ENCODE assay signal across 10 cellular contexts in genomic region chr19:48487944-48488343, GRCh38. TPM values are rescaled to one million over a fixed set of nuclear protein-coding genes. Genes with fewer than 3 reads are reported as not detected.
DNase-seq lines count a peak whose midpoint lies in the region; ATAC-seq, FAIRE-seq and TF ChIP-seq lines count a peak whose summit lies in the region.
"Had no signal": no experiment of that assay in that cellular context is flagged by ENCODE, and none has a peak within 500 bp of the region (broad histone marks: within the 10 kb centered on the region; RNA-seq: fewer than 3 reads in every experiment).

No MANE protein-coding gene starts in this region.

- H3K4me3 ChIP-seq in fibroblast of pulmonary artery (replicated peaks; ENCODE audit: low read depth, low read length) (no peak overlapping the region), parathyroid adenoma (ENCODE audit: low read depth, low read length) (no peak overlapping the region)

- H3K9me3 Mint-ChIP-seq in T-cell, result no peaks in the 10 kb centered on the region
- H3K9me3 Mint-ChIP-seq: activated CD4-positive, alpha-beta T cell treated with anti-CD3 and anti-CD28 coated beads, Interleukin-2, amount 10 ng/mL, durations not matched to agents 24 days and 14 days had no signal

- CTCF ChIA-PET in T-cell (lab: Charles Lee), result interaction anchor here (0.6 to 1.6 kb wide), 3 partner anchors 96 to 1007 kb away, joined by 3 to 6 read pairs (median 5); no protein-coding TSS in a partner anchor

- peaks cover 21 to 29% (median 23%) of the 10 kb centered on the region in 3 donors for H3K4me1 Mint-ChIP-seq in T-cell

- no peak for ATAC-seq in T-cell (replicated peaks in 1 of 4)
- ATAC-seq in GM18502 (IDR thresholded peaks at IDR 0.05; ENCODE audit: poor library complexity, unreplicated experiment), result no peak

- no peaks in the 10 kb centered on the region for H3K36me3 Mint-ChIP-seq in T-cell

- no peaks in the 10 kb centered on the region for H3K79me2 ChIP-seq in parathyroid adenoma

- no peak for FAIRE-seq in frontal cortex (lab: Jason Lieb, UNC)

- H2AFZ ChIP-seq in parathyroid adenoma, result no peak overlapping the region

- peaks cover 9% of the 10 kb centered on the region for H3K4me1 ChIP-seq in parathyroid adenoma

- H3K9ac ChIP-seq in parathyroid adenoma, result no peak overlapping the region

- H3K9me3 ChIP-seq in parathyroid adenoma (ENCODE audit: control insufficient read depth, low read length), result no peaks in the 10 kb centered on the region

- H3K36me3 ChIP-seq in parathyroid adenoma (ENCODE audit: control insufficient read depth, insufficient read depth, low read length), result no peaks in the 10 kb centered on the region

- peak overlapping the region; percentile 50 for H3K4me2 ChIP-seq in parathyroid adenoma (ENCODE audit: low read length)

- TF ChIP-seq CTCF in fibroblast of pulmonary artery (IDR thresholded peaks at IDR 0.05; ENCODE audit: low read length, missing control alignments) (no peak), parathyroid adenoma (IDR thresholded peaks at IDR 0.05) (no peak)

- peak overlapping the region; percentile 40 for H3K27ac ChIP-seq in parathyroid adenoma

- no peak overlapping the region for H3K4me3 Mint-ChIP-seq in T-cell
- H3K4me3 Mint-ChIP-seq: activated CD4-positive, alpha-beta T cell treated with anti-CD3 and anti-CD28 coated beads, Interleukin-2, amount 10 ng/mL, durations not matched to agents 24 days and 14 days had no signal

- POLR2A ChIA-PET in T-cell (lab: Charles Lee), result interaction anchor here in 1 of 2 donors (0.7 kb wide), 1 partner anchor 40 kb away, joined by 3 read pairs; no protein-coding TSS in a partner anchor

- H3K27ac Mint-ChIP-seq in T-cell, result no peak overlapping the region
- H3K27ac Mint-ChIP-seq: activated CD4-positive, alpha-beta T cell treated with anti-CD3 and anti-CD28 coated beads, Interleukin-2, amount 10 ng/mL, durations not matched to agents 24 days and 14 days had no signal

- peaks cover 6 to 11% of the 10 kb centered on the region in 2 donors for H3K27me3 Mint-ChIP-seq in T-cell

- H3K27me3 ChIP-seq in parathyroid adenoma (ENCODE audit: control insufficient read depth, insufficient read depth, low read length), result no peaks in the 10 kb centered on the region

- DNase-seq in Daoy (ENCODE audit: low read depth), result peak; percentile 96
- peak; percentile 74 for DNase-seq in RPMI8226
- DNase-seq in fibroblast of pulmonary artery (ENCODE audit: low read depth), result peak; percentile 60
- no peak for DNase-seq in T-cell
- no peak for DNase-seq in putamen (ENCODE audit: low spot score)
- DNase-seq in frontal cortex (ENCODE audit: low spot score in 2 of 2), result no peak
- DNase-seq: activated CD4-positive, alpha-beta T cell treated with anti-CD3 and anti-CD28 coated beads, Interleukin-2, amount 10 ng/mL, durations not matched to agents 24 days and 14 days; NCI-H1930 had no signal

RNA-seq across cellular contexts. Expression of gene CYTH2, which starts 18.8 kb away (rescaled TPM):
- 43.3 and 93.8 TPM in 2 replicates for total RNA-seq in Daoy (2014; rRNA removed; shearing (Covaris generic))
- 10 to 100 TPM; 37.8 to 81.5 (median 70.6) TPM for total RNA-seq in T-cell
- 78.3 TPM for total RNA-seq in frontal cortex

RNA-seq across cellular contexts. Expression of gene LMTK3, which starts 23.7 kb away (rescaled TPM):
- under 0.01 TPM in 1 of 2 replicates, not detected in the other for total RNA-seq in Daoy (2014; rRNA removed; shearing (Covaris generic))
- total RNA-seq in T-cell (10 to 100 TPM; 17.5 to 28.2 (median 23.5) TPM), frontal cortex (10.6 TPM)

RNA-seq across cellular contexts. Expression of gene KCNJ14, which starts 32.6 kb away (rescaled TPM):
- total RNA-seq in Daoy (2014; rRNA removed; shearing (Covaris generic)), result 1.8 and 3.8 TPM in 2 replicates
- 1 to 10 TPM; 2.6 to 3.5 (median 3.2) TPM for total RNA-seq in T-cell
- 0.82 TPM for total RNA-seq in frontal cortex

RNA-seq across cellular contexts. Expression of gene GRWD1, which starts 42.2 kb away (rescaled TPM):
- 108 and 129 TPM in 2 replicates for total RNA-seq in Daoy (2014; rRNA removed; shearing (Covaris generic))
- total RNA-seq in T-cell, result 10 to 100 TPM; 29.7 to 55.2 (median 42.6) TPM
- total RNA-seq in frontal cortex, result 6.9 TPM

Comparison
In these comparisons a context has a peak if more than half of its experiments do, and no peak if none do; other contexts are left out.
1. DNase-seq: peak in Daoy (single experiment), RPMI8226 (single experiment) and fibroblast of pulmonary artery (single experiment); none in T-cell (0 of 34), putamen (single experiment) and frontal cortex (0 of 2).
2. RNA of gene LMTK3, which starts 23.7 kb away (total RNA-seq): 17.5 to 28.2 TPM in T-cell and 10.6 TPM in frontal cortex (single experiment); under 0.01 TPM in Daoy; every median in the first group is over 10 times any median in the second.